In the genomic region with DNA sequence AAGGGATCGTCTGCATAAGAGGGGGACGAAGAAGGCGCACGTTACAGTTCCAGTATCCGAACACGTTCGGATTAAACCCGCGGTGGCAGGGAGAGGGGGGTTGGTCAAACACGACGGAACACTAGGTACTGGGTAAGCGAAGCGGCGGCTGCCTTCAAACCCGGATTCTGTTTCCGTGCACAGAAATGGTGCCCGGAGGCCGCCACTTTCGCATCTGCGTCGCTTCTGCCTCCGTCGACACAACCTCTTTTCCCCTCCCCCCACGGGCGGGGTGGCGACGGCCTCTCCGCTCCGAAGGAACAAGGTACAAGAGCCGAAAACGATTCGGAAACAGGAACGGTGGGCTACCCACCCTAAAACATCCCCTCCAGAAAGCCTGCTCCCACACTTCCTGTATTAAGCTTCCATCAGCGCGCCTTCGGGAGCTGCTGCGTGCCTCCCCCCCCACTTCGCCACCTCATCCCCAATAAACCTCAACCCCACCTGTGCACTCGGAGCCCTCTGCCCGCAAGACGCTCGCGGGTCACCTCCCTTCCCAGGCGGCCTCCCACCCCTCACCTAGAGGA, we compare ENCODE assay signal across 7 cellular contexts. TPM values are rescaled to one million over a fixed set of nuclear protein-coding genes. Genes with fewer than 3 reads are reported as not detected.
DNase-seq lines count a peak whose midpoint lies in the region; FAIRE-seq and TF ChIP-seq lines count a peak whose summit lies in the region.

No MANE protein-coding gene starts in this region.

- FAIRE-seq in GM12892 (lab: Jason Lieb, UNC), result peak; percentile 85

- peak overlapping the region; percentile 99 for H3K27ac ChIP-seq in VCaP

- peak overlapping the region; percentile 99 for H3K4me3 ChIP-seq in HFF-Myc (replicated peaks; ENCODE audit: low read depth, low read length)

- in situ Hi-C loops in T47D (cut with HindIII; ENCODE audit: low pct_unique_long_range_greater_than_20kb, low sequenced_read_pairs), result no loop called here

- DNase-seq in GM12892 (ENCODE audit: insufficient read length) (peak; percentile 45), HFF-Myc (ENCODE audit: extremely low read depth, low read depth) (no peak), NAMALWA (ENCODE audit: low spot score) (peak; percentile 84), T47D (ENCODE audit: low read depth in 1 of 2, low spot score in 1 of 2) (peak; percentile 20 to 56), iris pigment epithelial cell (ENCODE audit: low read depth) (peak; percentile 45)
- peak; percentile 73 for DNase-seq in stimulated activated CD4-positive, alpha-beta T cell treated with anti-CD3 and anti-CD28 coated beads, Interleukin-12 subunit alpha, Interleukin-12 subunit beta, amount 100 ng/mL, for 4 hours

- TF ChIP-seq POLR2A in GM12892 (IDR thresholded peaks at IDR 0.05; ENCODE audit: low read depth, low read length), result no peak

- no peak for TF ChIP-seq CTCF in HFF-Myc (IDR thresholded peaks at IDR 0.05; ENCODE audit: low read depth, low read length, missing control alignments)
- TF ChIP-seq CTCF in VCaP (conservative IDR thresholded peaks at IDR 0.05), result no peak

RNA-seq across cellular contexts. Expression of a gene that starts 0.7 kb away (rescaled TPM):
- 91.1 TPM for polyA plus RNA-seq in GM12892 (2012; ENCODE audit: missing spikeins)

RNA-seq across cellular contexts. Expression of a gene that starts 42.2 kb away (rescaled TPM):
- 0.08 TPM for polyA plus RNA-seq in GM12892 (2012; ENCODE audit: missing spikeins)

RNA-seq across cellular contexts. Expression of a gene that starts 51.8 kb away (rescaled TPM):
- 52.1 TPM for polyA plus RNA-seq in GM12892 (2012; ENCODE audit: missing spikeins)
